Comparison of ENCODE assay signal across 8 cellular contexts in the genomic region with DNA sequence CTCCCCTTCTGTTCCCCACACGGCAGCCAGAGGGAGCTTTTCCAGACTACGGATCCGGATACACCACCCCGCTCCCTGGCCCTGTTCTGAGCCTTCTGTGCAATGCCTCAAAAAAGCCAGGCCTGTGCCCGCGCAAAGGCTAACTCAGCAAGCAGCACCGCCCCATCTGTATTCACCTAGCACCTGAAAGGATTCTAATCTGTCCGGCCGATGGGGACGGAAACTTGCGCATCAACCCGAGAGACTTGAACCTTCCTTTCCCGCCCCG. TPM values are rescaled to one million over a fixed set of nuclear protein-coding genes. Genes with fewer than 3 reads are reported as not detected.
DNase-seq lines count a peak whose midpoint lies in the region; ATAC-seq and TF ChIP-seq lines count a peak whose summit lies in the region.

No MANE protein-coding gene starts in this region.

- intact Hi-C loops in CD14-positive monocyte (cut with micrococcal nuclease): loop anchor here in 1 of 2 donors (2.0 kb wide), 2 partner anchors 18 to 54 kb away; partner anchors contain the start of gene MZF1

- peaks cover 19 to 26% of the 10 kb centered on the region in 2 donors for H3K36me3 Mint-ChIP-seq in CD14-positive monocyte
- peaks cover 15% of the 10 kb centered on the region for H3K36me3 Mint-ChIP-seq in T-helper 1 cell treated with Interleukin-12 subunit alpha and Interleukin-12 subunit beta and Interleukin-4 antibody, amounts not matched to agents 30 μg/mL and 1 μg/mL, for 36 hours (ENCODE audit: low read depth)

- H3K27ac ChIP-seq in brain microvascular endothelial cell: peak overlapping the region; percentile 89

- H3K36me3 ChIP-seq in brain microvascular endothelial cell (replicated peaks): peaks cover 15% of the 10 kb centered on the region

- H3K27me3 Mint-ChIP-seq in CD14-positive monocyte (ENCODE audit: low read depth in 3 of 3): peaks cover 0 to 1% (median 0%) of the 10 kb centered on the region in 3 donors
- no peaks in the 10 kb centered on the region for H3K27me3 Mint-ChIP-seq in T-helper 1 cell treated with Interleukin-12 subunit alpha and Interleukin-12 subunit beta and Interleukin-4 antibody, amounts not matched to agents 30 μg/mL and 1 μg/mL, for 36 hours (ENCODE audit: low read depth)

- ATAC-seq in GM21447 (IDR thresholded peaks at IDR 0.05; ENCODE audit: unreplicated experiment) (peak; percentile 13), HG02610 (IDR thresholded peaks at IDR 0.05; ENCODE audit: unreplicated experiment) (no peak)

- DNase-seq in CD14-positive monocyte (ENCODE audit: low spot score) (no peak), NCI-H1417 treated with DMSO at 0.1 percent for 48 hours (lab: John Stamatoyannopoulos, UW) (peak; percentile 35), brain microvascular endothelial cell (peak; percentile 65), retinal pigment epithelial cell (ENCODE audit: low read depth) (peak; percentile 42)

- peaks cover 0 to 3% (median 0%) of the 10 kb centered on the region in 7 donors for H3K9me3 Mint-ChIP-seq in CD14-positive monocyte
- H3K9me3 Mint-ChIP-seq in T-helper 1 cell treated with Interleukin-12 subunit alpha and Interleukin-12 subunit beta and Interleukin-4 antibody, amounts not matched to agents 30 μg/mL and 1 μg/mL, for 36 hours: no peaks in the 10 kb centered on the region

- in situ Hi-C loops in brain microvascular endothelial cell (cut with HindIII; ENCODE audit: low pct_ligation_motif_present, low sequenced_read_pairs): no loop called here

- peak overlapping the region; percentile 92 to 93 for H3K4me3 Mint-ChIP-seq in CD14-positive monocyte
- H3K4me3 Mint-ChIP-seq in T-helper 1 cell treated with Interleukin-12 subunit alpha and Interleukin-12 subunit beta and Interleukin-4 antibody, amounts not matched to agents 30 μg/mL and 1 μg/mL, for 36 hours: peak overlapping the region; percentile 100

- TF ChIP-seq CTCF in CD14-positive monocyte (IDR thresholded peaks at IDR 0.05): peak; percentile 56
- TF ChIP-seq CTCF in brain microvascular endothelial cell (IDR thresholded peaks at IDR 0.05; ENCODE audit: low read depth, low read length, missing control alignments): peak; percentile 91
- peak; percentile 86 for TF ChIP-seq CTCF in retinal pigment epithelial cell (conservative IDR thresholded peaks at IDR 0.05; ENCODE audit: low read depth, low read length)

- H3K27me3 ChIP-seq in brain microvascular endothelial cell (replicated peaks): no peaks in the 10 kb centered on the region

- peaks cover 41% of the 10 kb centered on the region for H3K4me1 Mint-ChIP-seq in CD14-positive monocyte
- peaks cover 39% of the 10 kb centered on the region for H3K4me1 Mint-ChIP-seq in T-helper 1 cell treated with Interleukin-12 subunit alpha and Interleukin-12 subunit beta and Interleukin-4 antibody, amounts not matched to agents 30 μg/mL and 1 μg/mL, for 36 hours (ENCODE audit: low read depth)

- H3K4me3 ChIP-seq in brain microvascular endothelial cell (ENCODE audit: low read depth, low read length) (peak overlapping the region; percentile 88), iPS-11a (ENCODE audit: low read depth, low read length) (peak overlapping the region; percentile 85), retinal pigment epithelial cell (ENCODE audit: low read length) (peak overlapping the region; percentile 81)

- peak overlapping the region; percentile 95 to 99 (median 98) for H3K27ac Mint-ChIP-seq in CD14-positive monocyte
- peak overlapping the region; percentile 97 for H3K27ac Mint-ChIP-seq in T-helper 1 cell treated with Interleukin-12 subunit alpha and Interleukin-12 subunit beta and Interleukin-4 antibody, amounts not matched to agents 30 μg/mL and 1 μg/mL, for 36 hours

RNA-seq across cellular contexts. Expression of gene ZBTB45, which starts 0.6 kb away (rescaled TPM):
- 1 to 10 TPM; 2.2 to 2.6 TPM for polyA plus RNA-seq in CD14-positive monocyte

RNA-seq across cellular contexts. Expression of gene SLC27A5, which starts 7.2 kb away (rescaled TPM):
- polyA plus RNA-seq in CD14-positive monocyte: 1 to 10 TPM; 2.8 to 2.9 TPM

RNA-seq across cellular contexts. Expression of gene TRIM28, which starts 24.8 kb away (rescaled TPM):
- 10 to 100 TPM; 16.2 to 35.0 TPM for polyA plus RNA-seq in CD14-positive monocyte

RNA-seq across cellular contexts. Expression of gene CHMP2A, which starts 35.9 kb away (rescaled TPM):
- 100 to 1,000 TPM; 290 to 323 TPM for polyA plus RNA-seq in CD14-positive monocyte

RNA-seq across cellular contexts. Expression of gene UBE2M, which starts 39.4 kb away (rescaled TPM):
- 10 to 100 TPM in 1 of 2 donors, 1 to 10 TPM in 1; 7.8 to 14.3 TPM for polyA plus RNA-seq in CD14-positive monocyte
